In genomic region chr3:57555316-57555715, GRCh38 we compare ENCODE assay signal across 8 cellular contexts. TPM values are rescaled to one million over a fixed set of nuclear protein-coding genes. Genes with fewer than 3 reads are reported as not detected.
DNase-seq lines count a peak whose midpoint lies in the region; ATAC-seq, FAIRE-seq and TF ChIP-seq lines count a peak whose summit lies in the region.

No MANE protein-coding gene starts in this region.

- H3K4me3 Mint-ChIP-seq in osteocyte (ENCODE audit: unreplicated experiment): peak overlapping the region; percentile 89

- TF ChIP-seq CTCF in Panc1 (IDR thresholded peaks at IDR 0.05) (no peak), osteocyte (IDR thresholded peaks at IDR 0.05) (no peak), D721Med (IDR thresholded peaks at IDR 0.05; ENCODE audit: insufficient read depth, missing control alignments) (no peak)

- no peaks in the 10 kb centered on the region; the same call in 1 of the 2 replicates for H3K36me3 ChIP-seq in Panc1 (ENCODE audit: control insufficient read depth, insufficient read depth, low read length)

- H3K9me3 Mint-ChIP-seq in osteocyte (ENCODE audit: unreplicated experiment): no peaks in the 10 kb centered on the region

- no peak; the same call in 1 of the 2 replicates for ATAC-seq in Panc1

- peak overlapping the region; percentile 98 for H3K27ac Mint-ChIP-seq in osteocyte (ENCODE audit: unreplicated experiment)

- no peak for TF ChIP-seq POLR2A in GM12891 (IDR thresholded peaks at IDR 0.05; ENCODE audit: low read depth, low read length)
- TF ChIP-seq POLR2A in erythroblast (IDR thresholded peaks at IDR 0.05; ENCODE audit: low read length): no peak

- in situ Hi-C loops in Panc1 (cut with HindIII; ENCODE audit: low pct_unique_long_range_greater_than_20kb, low sequenced_read_pairs): no loop called here

- H3K27me3 ChIP-seq in Panc1 (ENCODE audit: control insufficient read depth, insufficient read depth, low read length): no peaks in the 10 kb centered on the region

- POLR2A ChIA-PET in Panc1 (lab: Charles Lee): no interaction called here

- intact Hi-C loops in Panc1 (cut with micrococcal nuclease; ENCODE audit: unreplicated experiment): loop anchor here (10.0 kb wide), 1 partner anchor 151 kb away; no protein-coding TSS in a partner anchor

- H3K27ac ChIP-seq in Panc1 (ENCODE audit: low read length): peak overlapping the region; percentile 97

- H3K9me3 ChIP-seq in Panc1 (ENCODE audit: control insufficient read depth, insufficient read depth, low read depth, low read length): no peaks in the 10 kb centered on the region

- no peaks in the 10 kb centered on the region for H3K27me3 Mint-ChIP-seq in osteocyte (ENCODE audit: unreplicated experiment)

- DNase-seq in GM12891 (ENCODE audit: insufficient read length, low spot score) (peak; percentile 8), Panc1 (ENCODE audit: low read depth, low spot score) (no peak), erythroblast (lab: John Stamatoyannopoulos, UW) (peak; percentile 51 to 61), osteocyte (ENCODE audit: extremely low spot score, unreplicated experiment) (no peak), D721Med (ENCODE audit: insufficient read length, low spot score) (no peak), T-helper 9 cell (no peak), NCI-H2107 treated with DMSO at 0.1 percent for 48 hours (lab: John Stamatoyannopoulos, UW; ENCODE audit: unreplicated experiment) (no peak), SW480 (ENCODE audit: low spot score) (no peak)

- H3K36me3 Mint-ChIP-seq in osteocyte (ENCODE audit: unreplicated experiment): peaks cover 9% of the 10 kb centered on the region

- H3K4me1 Mint-ChIP-seq in osteocyte (ENCODE audit: unreplicated experiment): peaks cover 33% of the 10 kb centered on the region

- FAIRE-seq in GM12891 (lab: Jason Lieb, UNC) (no peak), D721Med (lab: Jason Lieb, UNC) (no peak)

- CTCF ChIA-PET in Panc1 (lab: Charles Lee): no interaction called here

- BruUV-seq in Panc1 (replicated peaks; lab: Mats Ljungman, UMichigan): TSS peak; percentile 99

- peak overlapping the region; percentile 67 to 85 for H3K4me3 ChIP-seq in Panc1 (ENCODE audit: low read depth in 2 of 2, low read length in 2 of 2)

- peaks cover 4% of the 10 kb centered on the region; the same call in 1 of the 2 replicates for H3K4me1 ChIP-seq in Panc1 (ENCODE audit: control insufficient read depth, insufficient read depth, low read length)

TF ChIP-seq in GM12891, 5 proteins besides CTCF, POLR2A, EP300 and RAD21:
- TF ChIP-seq SPI1 (IDR thresholded peaks at IDR 0.05; ENCODE audit: low read depth, low read length): no peak
- no peak for TF ChIP-seq PAX5 (IDR thresholded peaks at IDR 0.05; ENCODE audit: insufficient read depth, low read length, severe bottlenecking)
- TF ChIP-seq POU2F2 (IDR thresholded peaks at IDR 0.05; ENCODE audit: low read depth, low read length): no peak
- TF ChIP-seq TAF1 (IDR thresholded peaks at IDR 0.05; ENCODE audit: low read depth, low read length): no peak
- no peak for TF ChIP-seq POLR2AphosphoS5 (IDR thresholded peaks at IDR 0.05; ENCODE audit: low read depth, low read length)

RNA-seq across cellular contexts. Expression of gene PDE12, which starts 0.8 kb away (rescaled TPM):
- 5.8 TPM for polyA plus RNA-seq in GM12891 (2012; ENCODE audit: low read depth, missing spikeins)
- total RNA-seq in Panc1 (2021; ENCODE audit: unreplicated experiment): 22.8 TPM
- polyA plus RNA-seq in Panc1 (2012; ENCODE audit: insufficient read length): 10.1 TPM
- total RNA-seq in osteocyte: 15.3 and 15.8 TPM in 2 replicates

RNA-seq across cellular contexts. Expression of gene DNAH12, which starts 11.2 kb away (rescaled TPM):
- 0.33 TPM for polyA plus RNA-seq in GM12891 (2012; ENCODE audit: low read depth, missing spikeins)
- 0.21 TPM for total RNA-seq in Panc1 (2021; ENCODE audit: unreplicated experiment)
- polyA plus RNA-seq in Panc1 (2012; ENCODE audit: insufficient read length): not detected
- total RNA-seq in osteocyte: 0.05 and 0.08 TPM in 2 replicates

RNA-seq across cellular contexts. Expression of gene ARF4, which starts 41.8 kb away (rescaled TPM):
- 83.8 TPM for polyA plus RNA-seq in GM12891 (2012; ENCODE audit: low read depth, missing spikeins)
- total RNA-seq in Panc1 (2021; ENCODE audit: unreplicated experiment) (126 TPM), osteocyte (250 and 252 TPM in 2 replicates)
- polyA plus RNA-seq in Panc1 (2012; ENCODE audit: insufficient read length): 140 TPM

Comparison
In these comparisons a context has a peak if more than half of its experiments do, and no peak if none do; other contexts are left out.
1. DNase-seq: peak in GM12891 (single experiment) and erythroblast (2 of 2); none in Panc1 (single experiment), osteocyte (single experiment), D721Med (single experiment), T-helper 9 cell (single experiment), NCI-H2107 treated with DMSO at 0.1 percent for 48 hours (single experiment) and SW480 (single experiment).